In genomic region chr7:132251327-132251659, GRCh38 we compare ENCODE assay signal across 8 cellular contexts.
DNase-seq lines count a peak whose midpoint lies in the region; ATAC-seq and TF ChIP-seq lines count a peak whose summit lies in the region.

No MANE protein-coding gene starts in this region.

- no peak overlapping the region for H3K4me3 ChIP-seq in tibial nerve

- TF ChIP-seq POLR2A in tibial nerve (IDR thresholded peaks at IDR 0.05) = no peak

- no peaks in the 10 kb centered on the region for H3K36me3 ChIP-seq in tibial nerve

- DNase-seq in NCI-H1105 (lab: John Stamatoyannopoulos, UW) (peak; percentile 42), T47D (ENCODE audit: low read depth in 1 of 2, low spot score in 1 of 2) (peak; percentile 30 to 84), left kidney (ENCODE audit: low read depth, low spot score) (peak; percentile 53), tibial nerve (ENCODE audit: low spot score in 2 of 2) (peak; percentile 19 to 23), amniotic stem cell (lab: John Stamatoyannopoulos, UW) (no peak)
- no peak for DNase-seq in activated effector memory CD4-positive, alpha-beta T cell treated with Interleukin-2 at 50 U/mL for 16 hours

- in situ Hi-C loops in T47D (cut with HindIII; ENCODE audit: low pct_unique_long_range_greater_than_20kb, low sequenced_read_pairs) = no loop called here

- H3K27ac ChIP-seq in tibial nerve = no peak overlapping the region

- ATAC-seq in HG03457 (IDR thresholded peaks at IDR 0.05; ENCODE audit: unreplicated experiment) = no peak
- no peak for ATAC-seq in GM21447 (IDR thresholded peaks at IDR 0.05; ENCODE audit: unreplicated experiment)

- no peak for TF ChIP-seq CTCF in tibial nerve (IDR thresholded peaks at IDR 0.05)

- H3K27me3 ChIP-seq in tibial nerve = peaks cover 0 to 5% of the 10 kb centered on the region in 2 donors

- 9 to 25% methylated on average over 5 of the region's 5 CpGs for WGBS in tibial nerve, 2 donors

- peak in 1 of 2 donors; percentile 33 for TF ChIP-seq EP300 in tibial nerve (IDR thresholded peaks at IDR 0.05)

- peaks cover 0 to 32% (median 8%) of the 10 kb centered on the region in 4 donors for H3K4me1 ChIP-seq in tibial nerve

- no peaks in the 10 kb centered on the region for H3K9me3 ChIP-seq in tibial nerve

Comparison
In these comparisons a context has a peak if more than half of its experiments do, and no peak if none do; other contexts are left out.
1. DNase-seq: peak in NCI-H1105 (single experiment), T47D (2 of 2), left kidney (single experiment) and tibial nerve (2 of 2); none in amniotic stem cell (single experiment) and activated effector memory CD4-positive, alpha-beta T cell treated with Interleukin-2 at 50 U/mL for 16 hours (single experiment).